Comparison of ENCODE assay signal across 10 cellular contexts in the genomic region with DNA sequence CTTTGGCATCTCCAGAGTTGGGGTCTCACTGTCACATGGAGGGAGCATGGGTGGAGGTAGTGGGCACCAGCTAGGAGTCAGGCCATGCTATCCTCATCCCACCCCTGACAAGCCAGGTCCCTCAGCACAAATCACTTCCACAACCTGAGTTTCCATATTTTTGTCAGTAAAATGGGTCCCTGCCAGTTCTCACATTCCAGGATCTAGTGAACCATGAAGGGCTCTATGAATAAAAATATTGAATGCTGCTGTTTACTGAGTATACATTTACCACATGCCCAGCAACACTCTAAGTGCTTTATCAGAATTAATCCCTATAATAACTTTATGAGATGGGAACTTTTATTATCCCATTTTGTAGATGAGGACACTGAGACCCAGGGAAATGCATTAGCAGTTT. TPM values are rescaled to one million over a fixed set of nuclear protein-coding genes. Genes with fewer than 3 reads are reported as not detected.
"Had no signal": no experiment of that assay in that cellular context is flagged by ENCODE, and none has a peak within 500 bp of the region (broad histone marks: within the 10 kb centered on the region; RNA-seq: fewer than 3 reads in every experiment).

No MANE protein-coding gene starts in this region.

- DNase-seq: GM23248, GOT3, H7, HFFc6, IMR-90 had no signal

- ATAC-seq: HCT116 had no signal

- FAIRE-seq: HTR-8/SVneo had no signal

- H3K4me1 ChIP-seq: HAP-1 had no signal

- H2AFZ ChIP-seq: GM23248 had no signal

- H3K9me3 ChIP-seq: HAP-1 had no signal

- H3K4me3 Mint-ChIP-seq: HFFc6 had no signal

- H3K27ac ChIP-seq: GM23248 had no signal

- H3K9me3 Mint-ChIP-seq: HFFc6 had no signal

- H3K36me3 ChIP-seq: HAP-1 had no signal

- H3K4me3 ChIP-seq: GM23248, HAP-1 had no signal

- H3K27ac Mint-ChIP-seq: HFFc6 had no signal

- H3K9ac ChIP-seq: GM23248 had no signal

RNA-seq across cellular contexts. Expression of gene SEZ6, which starts 16.8 kb away (rescaled TPM):
- total RNA-seq: GM23248, H4, HFFc6, HT-29, IMR-90 had no signal
- polyA plus RNA-seq: GM23248, IMR-90 had no signal

RNA-seq across cellular contexts. Expression of gene PIPOX, which starts 53.9 kb away (rescaled TPM):
- total RNA-seq: GM23248 had no signal
- polyA plus RNA-seq: GM23248 had no signal
